Comparison of ENCODE assay signal across 1 cellular context in genomic region chr7:129611246-129612111, GRCh38.
A peak's percentile ranks its signal among the peaks of the same experiment; 100 is the strongest.
TF ChIP-seq lines count a peak whose summit lies in the region.

TSS of gene NRF1 (plus strand) at chr7:129611720. CDS start at chr7:129657352, 45,632 bp downstream.

TF ChIP-seq in HepG2, 621 proteins besides CTCF, POLR2A, EP300 and RAD21 (continued from another document and continues in another):
- TF ChIP-seq ZNF34 (CRISPR knock-in tag; IDR thresholded peaks at IDR 0.05; ENCODE audit: borderline replicate concordance) (no peak), ZNF563 (CRISPR knock-in tag; IDR thresholded peaks at IDR 0.05) (peak; percentile 87), FOSL2 (CRISPR knock-in tag; IDR thresholded peaks at IDR 0.05) (0 out of 2 replicates have a peak, but pooled peaks have one; percentile 24), HDAC2 (CRISPR knock-in tag; IDR thresholded peaks at IDR 0.05) (0 out of 2 replicates have a peak, but pooled peaks have one; percentile 28), MEIS2 (CRISPR knock-in tag; IDR thresholded peaks at IDR 0.05) (0 out of 2 replicates have a peak, but pooled peaks have one; percentile 18), FOXA3 (CRISPR knock-in tag; IDR thresholded peaks at IDR 0.05) (peak; percentile 63), ETV5 (CRISPR knock-in tag; IDR thresholded peaks at IDR 0.05; ENCODE audit: borderline replicate concordance) (peak; percentile 35; the same call in 1 of the 2 replicates), EED (CRISPR knock-in tag; IDR thresholded peaks at IDR 0.05) (peak; percentile 69; the same call in 1 of the 2 replicates), MED13 (CRISPR knock-in tag; IDR thresholded peaks at IDR 0.05) (0 out of 2 replicates have a peak, but pooled peaks have one; percentile 19), ARID5B (CRISPR knock-in tag; IDR thresholded peaks at IDR 0.05) (peak; percentile 57), MYC (CRISPR knock-in tag; IDR thresholded peaks at IDR 0.05; ENCODE audit: borderline replicate concordance) (peak; percentile 97), ZBED4 (CRISPR knock-in tag; IDR thresholded peaks at IDR 0.05; ENCODE audit: borderline replicate concordance) (peak; percentile 46; the same call in 1 of the 2 replicates), BORCS8-MEF2B (CRISPR knock-in tag; IDR thresholded peaks at IDR 0.05) (peak; percentile 67), FOXO1 (CRISPR knock-in tag; IDR thresholded peaks at IDR 0.05) (peak; percentile 71), HOXD1 (CRISPR knock-in tag; IDR thresholded peaks at IDR 0.05) (peak; percentile 11; the same call in 1 of the 2 replicates), ZNF253 (CRISPR knock-in tag; IDR thresholded peaks at IDR 0.05; ENCODE audit: borderline replicate concordance) (peak; percentile 70; the same call in 1 of the 2 replicates), ZNF350 (CRISPR knock-in tag; IDR thresholded peaks at IDR 0.05; ENCODE audit: borderline replicate concordance, low read depth) (no peak), KAT7 (CRISPR knock-in tag; IDR thresholded peaks at IDR 0.05; ENCODE audit: borderline replicate concordance) (peak; percentile 49; the same call in 1 of the 2 replicates), HOMEZ (CRISPR knock-in tag; IDR thresholded peaks at IDR 0.05; ENCODE audit: low read depth) (0 out of 2 replicates have a peak, but pooled peaks have one; percentile 41), ZNF431 (CRISPR knock-in tag; IDR thresholded peaks at IDR 0.05; ENCODE audit: borderline replicate concordance, low read depth) (peak; percentile 79), ZSCAN31 (CRISPR knock-in tag; IDR thresholded peaks at IDR 0.05; ENCODE audit: low read depth) (peak; percentile 95), NFKB2 (CRISPR knock-in tag; IDR thresholded peaks at IDR 0.05; ENCODE audit: borderline replicate concordance) (peak; percentile 92; the same call in 1 of the 2 replicates), HES4 (CRISPR knock-in tag; IDR thresholded peaks at IDR 0.05; ENCODE audit: borderline replicate concordance) (no peak), ERF (CRISPR knock-in tag; IDR thresholded peaks at IDR 0.05) (peak; percentile 88), AHR (CRISPR knock-in tag; IDR thresholded peaks at IDR 0.05) (peak; percentile 78; the same call in 1 of the 2 replicates), REPIN1 (CRISPR knock-in tag; IDR thresholded peaks at IDR 0.05; ENCODE audit: borderline replicate concordance, low read depth) (peak; percentile 84), ZNF792 (CRISPR knock-in tag; IDR thresholded peaks at IDR 0.05) (peak; percentile 67), MAF1 (CRISPR knock-in tag; IDR thresholded peaks at IDR 0.05; ENCODE audit: borderline replicate concordance) (0 out of 2 replicates have a peak, but pooled peaks have one; percentile 51), CBX1 (IDR thresholded peaks at IDR 0.05; ENCODE audit: low read depth) (peak; percentile 77), SAP130 (CRISPR knock-in tag; IDR thresholded peaks at IDR 0.05; ENCODE audit: low read depth) (peak; percentile 91), ZNF616 (CRISPR knock-in tag; IDR thresholded peaks at IDR 0.05; ENCODE audit: low read depth) (0 out of 2 replicates have a peak, but pooled peaks have one; percentile 78), ZIK1 (CRISPR knock-in tag; IDR thresholded peaks at IDR 0.05; ENCODE audit: borderline replicate concordance, low read depth) (peak; percentile 84), SPEN (CRISPR knock-in tag; IDR thresholded peaks at IDR 0.05; ENCODE audit: low read depth) (peak; percentile 91), FOXA1 (IDR thresholded peaks at IDR 0.05) (no peak), FOXA1 (CRISPR knock-in tag; IDR thresholded peaks at IDR 0.05) (peak; percentile 38; the same call in 1 of the 2 replicates), ZFP82 (CRISPR knock-in tag; IDR thresholded peaks at IDR 0.05; ENCODE audit: borderline replicate concordance) (0 out of 2 replicates have a peak, but pooled peaks have one; percentile 28), NFIB (CRISPR knock-in tag; IDR thresholded peaks at IDR 0.05; ENCODE audit: borderline replicate concordance) (no peak), RXRB (CRISPR knock-in tag; IDR thresholded peaks at IDR 0.05; ENCODE audit: borderline replicate concordance) (0 out of 2 replicates have a peak, but pooled peaks have one; percentile 13), KAT8 (CRISPR knock-in tag; IDR thresholded peaks at IDR 0.05) (peak; percentile 17; the same call in 1 of the 2 replicates), ZFY (CRISPR knock-in tag; IDR thresholded peaks at IDR 0.05) (peak; percentile 98), GATAD1 (CRISPR knock-in tag; IDR thresholded peaks at IDR 0.05) (peak; percentile 76), ZNF878 (CRISPR knock-in tag; IDR thresholded peaks at IDR 0.05) (peak; percentile 76; the same call in 1 of the 2 replicates), ZNF749 (CRISPR knock-in tag; IDR thresholded peaks at IDR 0.05; ENCODE audit: borderline replicate concordance) (peak; percentile 79; the same call in 1 of the 2 replicates), NONO (IDR thresholded peaks at IDR 0.05) (no peak), NONO (CRISPR knock-in tag; conservative IDR thresholded peaks at IDR 0.05) (peak; percentile 94), YEATS4 (CRISPR knock-in tag; IDR thresholded peaks at IDR 0.05; ENCODE audit: borderline replicate concordance) (peak; percentile 96), TBX2 (CRISPR knock-in tag; IDR thresholded peaks at IDR 0.05; ENCODE audit: borderline replicate concordance) (peak; percentile 87), KDM5B (CRISPR knock-in tag; IDR thresholded peaks at IDR 0.05; ENCODE audit: borderline replicate concordance) (peak; percentile 92; the same call in 1 of the 2 replicates), SCMH1 (CRISPR knock-in tag; IDR thresholded peaks at IDR 0.05; ENCODE audit: borderline replicate concordance) (no peak), NFRKB (IDR thresholded peaks at IDR 0.05) (no peak), RNF2 (conservative IDR thresholded peaks at IDR 0.05; ENCODE audit: low read depth) (0 out of 2 replicates have a peak, but pooled peaks have one; percentile 56), THRA (CRISPR knock-in tag; IDR thresholded peaks at IDR 0.05; ENCODE audit: borderline replicate concordance) (0 out of 2 replicates have a peak, but pooled peaks have one; percentile 11), CHCHD3 (CRISPR knock-in tag; IDR thresholded peaks at IDR 0.05) (peak; percentile 85; the same call in 1 of the 2 replicates)
- TF ChIP-seq, protein P1, sequence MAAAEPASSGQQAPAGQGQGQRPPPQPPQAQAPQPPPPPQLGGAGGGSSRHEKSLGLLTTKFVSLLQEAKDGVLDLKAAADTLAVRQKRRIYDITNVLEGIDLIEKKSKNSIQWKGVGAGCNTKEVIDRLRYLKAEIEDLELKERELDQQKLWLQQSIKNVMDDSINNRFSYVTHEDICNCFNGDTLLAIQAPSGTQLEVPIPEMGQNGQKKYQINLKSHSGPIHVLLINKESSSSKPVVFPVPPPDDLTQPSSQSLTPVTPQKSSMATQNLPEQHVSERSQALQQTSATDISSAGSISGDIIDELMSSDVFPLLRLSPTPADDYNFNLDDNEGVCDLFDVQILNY (CRISPR knock-in tag; conservative IDR thresholded peaks at IDR 0.05), result 0 out of 2 replicates have a peak, but pooled peaks have one; percentile 40
- TF ChIP-seq, protein P2, sequence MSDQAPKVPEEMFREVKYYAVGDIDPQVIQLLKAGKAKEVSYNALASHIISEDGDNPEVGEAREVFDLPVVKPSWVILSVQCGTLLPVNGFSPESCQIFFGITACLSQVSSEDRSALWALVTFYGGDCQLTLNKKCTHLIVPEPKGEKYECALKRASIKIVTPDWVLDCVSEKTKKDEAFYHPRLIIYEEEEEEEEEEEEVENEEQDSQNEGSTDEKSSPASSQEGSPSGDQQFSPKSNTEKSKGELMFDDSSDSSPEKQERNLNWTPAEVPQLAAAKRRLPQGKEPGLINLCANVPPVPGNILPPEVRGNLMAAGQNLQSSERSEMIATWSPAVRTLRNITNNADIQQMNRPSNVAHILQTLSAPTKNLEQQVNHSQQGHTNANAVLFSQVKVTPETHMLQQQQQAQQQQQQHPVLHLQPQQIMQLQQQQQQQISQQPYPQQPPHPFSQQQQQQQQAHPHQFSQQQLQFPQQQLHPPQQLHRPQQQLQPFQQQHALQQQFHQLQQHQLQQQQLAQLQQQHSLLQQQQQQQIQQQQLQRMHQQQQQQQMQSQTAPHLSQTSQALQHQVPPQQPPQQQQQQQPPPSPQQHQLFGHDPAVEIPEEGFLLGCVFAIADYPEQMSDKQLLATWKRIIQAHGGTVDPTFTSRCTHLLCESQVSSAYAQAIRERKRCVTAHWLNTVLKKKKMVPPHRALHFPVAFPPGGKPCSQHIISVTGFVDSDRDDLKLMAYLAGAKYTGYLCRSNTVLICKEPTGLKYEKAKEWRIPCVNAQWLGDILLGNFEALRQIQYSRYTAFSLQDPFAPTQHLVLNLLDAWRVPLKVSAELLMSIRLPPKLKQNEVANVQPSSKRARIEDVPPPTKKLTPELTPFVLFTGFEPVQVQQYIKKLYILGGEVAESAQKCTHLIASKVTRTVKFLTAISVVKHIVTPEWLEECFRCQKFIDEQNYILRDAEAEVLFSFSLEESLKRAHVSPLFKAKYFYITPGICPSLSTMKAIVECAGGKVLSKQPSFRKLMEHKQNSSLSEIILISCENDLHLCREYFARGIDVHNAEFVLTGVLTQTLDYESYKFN (CRISPR knock-in tag; conservative IDR thresholded peaks at IDR 0.05), result peak; percentile 53
- TF ChIP-seq, protein P3, sequence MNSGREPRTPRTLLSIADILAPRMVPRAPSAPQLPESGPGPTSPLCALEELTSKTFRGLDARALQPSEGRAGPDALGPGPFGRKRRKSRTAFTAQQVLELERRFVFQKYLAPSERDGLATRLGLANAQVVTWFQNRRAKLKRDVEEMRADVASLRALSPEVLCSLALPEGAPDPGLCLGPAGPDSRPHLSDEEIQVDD (CRISPR knock-in tag; IDR thresholded peaks at IDR 0.05; ENCODE audit: borderline replicate concordance), result peak; percentile 88; the same call in 1 of the 2 replicates
